Comparison of ENCODE assay signal across 1 cellular context in the genomic region with DNA sequence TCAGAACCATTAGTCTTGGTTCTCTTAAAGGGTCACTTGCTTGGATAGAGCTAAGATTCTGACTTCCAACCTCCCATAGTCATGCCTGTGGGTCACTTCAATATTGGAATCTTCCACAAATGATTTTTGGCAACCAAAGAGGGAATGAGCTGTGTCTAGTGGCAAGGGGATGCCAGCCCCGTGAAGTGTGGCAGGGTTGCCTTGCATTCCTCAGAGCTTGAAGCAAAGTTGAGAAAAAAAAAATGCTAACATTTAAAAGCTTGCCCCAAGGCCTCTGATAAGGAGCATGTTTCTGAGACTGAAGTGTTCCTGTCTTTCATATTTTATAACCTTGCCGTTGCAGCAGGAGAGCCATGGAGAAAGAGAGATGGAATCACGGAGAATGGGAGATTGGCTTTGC.
TF ChIP-seq lines count a peak whose summit lies in the region.

No MANE protein-coding gene starts in this region.

TF ChIP-seq in HEK293T, 16 proteins besides CTCF, POLR2A, EP300 and RAD21:
- no peak for TF ChIP-seq LEF1 (IDR thresholded peaks at IDR 0.05; ENCODE audit: borderline replicate concordance)
- no peak for TF ChIP-seq HDGF (IDR thresholded peaks at IDR 0.05; ENCODE audit: borderline replicate concordance)
- no peak for TF ChIP-seq ARNT (IDR thresholded peaks at IDR 0.05)
- TF ChIP-seq TARDBP (IDR thresholded peaks at IDR 0.05), result no peak
- no peak for TF ChIP-seq FOXK2 (IDR thresholded peaks at IDR 0.05)
- no peak for TF ChIP-seq FOXM1 (IDR thresholded peaks at IDR 0.05; ENCODE audit: borderline replicate concordance)
- no peak for TF ChIP-seq SP1 (IDR thresholded peaks at IDR 0.05)
- no peak for TF ChIP-seq ZNF384 (IDR thresholded peaks at IDR 0.05)
- TF ChIP-seq L3MBTL2 (conservative IDR thresholded peaks at IDR 0.05), result no peak
- no peak for TF ChIP-seq SUZ12 (IDR thresholded peaks at IDR 0.05)
- TF ChIP-seq CTBP1 (IDR thresholded peaks at IDR 0.05; ENCODE audit: borderline replicate concordance), result no peak
- TF ChIP-seq, protein P1, sequence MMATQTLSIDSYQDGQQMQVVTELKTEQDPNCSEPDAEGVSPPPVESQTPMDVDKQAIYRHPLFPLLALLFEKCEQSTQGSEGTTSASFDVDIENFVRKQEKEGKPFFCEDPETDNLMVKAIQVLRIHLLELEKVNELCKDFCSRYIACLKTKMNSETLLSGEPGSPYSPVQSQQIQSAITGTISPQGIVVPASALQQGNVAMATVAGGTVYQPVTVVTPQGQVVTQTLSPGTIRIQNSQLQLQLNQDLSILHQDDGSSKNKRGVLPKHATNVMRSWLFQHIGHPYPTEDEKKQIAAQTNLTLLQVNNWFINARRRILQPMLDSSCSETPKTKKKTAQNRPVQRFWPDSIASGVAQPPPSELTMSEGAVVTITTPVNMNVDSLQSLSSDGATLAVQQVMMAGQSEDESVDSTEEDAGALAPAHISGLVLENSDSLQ (IDR thresholded peaks at IDR 0.05), result no peak
- TF ChIP-seq NFRKB (IDR thresholded peaks at IDR 0.05), result no peak
- no peak for TF ChIP-seq FOXA1 (IDR thresholded peaks at IDR 0.05)
- no peak for TF ChIP-seq BHLHE40 (IDR thresholded peaks at IDR 0.05; ENCODE audit: borderline replicate concordance)
- TF ChIP-seq ELF4 (IDR thresholded peaks at IDR 0.05), result no peak
